9 cellular contexts compared by ENCODE assay signal in genomic region chr14:74619672-74620131, GRCh38. TPM values are rescaled to one million over a fixed set of nuclear protein-coding genes. Genes with fewer than 3 reads are reported as not detected.
A peak's percentile ranks its signal among the peaks of the same experiment; 100 is the strongest.
DNase-seq lines count a peak whose midpoint lies in the region; ATAC-seq and TF ChIP-seq lines count a peak whose summit lies in the region.
"Had no signal": no experiment of that assay in that cellular context is flagged by ENCODE, and none has a peak within 500 bp of the region (broad histone marks: within the 10 kb centered on the region; RNA-seq: fewer than 3 reads in every experiment).

No MANE protein-coding gene starts in this region.

- H3K9me3 ChIP-seq in mammary epithelial cell (replicated peaks; ENCODE audit: insufficient read depth, low read length) = no peaks in the 10 kb centered on the region
- H3K9me3 ChIP-seq in left lung = no peaks in the 10 kb centered on the region

- intact Hi-C loops in activated CD4-positive, alpha-beta memory T cell treated with anti-CD3 and anti-CD28 coated beads for 36 hours (cut with micrococcal nuclease) = loop anchor here (1.0 to 5.0 kb wide), 5 partner anchors 47 to 221 kb away; partner anchors contain the start of genes AREL1, FCF1, ISCA2 and NPC2
- intact Hi-C loops in mammary epithelial cell (cut with micrococcal nuclease) (loop anchor here (2.0 kb wide), 2 partner anchors 17 to 29 kb away; no protein-coding TSS in a partner anchor), left lung (cut with DNase I) (loop anchor here in 1 of 2 donors (10.0 kb wide), 2 partner anchors 115 to 185 kb away; no protein-coding TSS in a partner anchor)

- peaks cover 64% of the 10 kb centered on the region for H3K27me3 Mint-ChIP-seq in activated CD4-positive, alpha-beta memory T cell treated with anti-CD3 and anti-CD28 coated beads, Interleukin-2, amount 10 ng/mL, durations not matched to agents 7 days and 5 days
- peaks cover 1% of the 10 kb centered on the region for H3K27me3 Mint-ChIP-seq in activated CD4-positive, alpha-beta memory T cell treated with anti-CD3 and anti-CD28 coated beads for 36 hours
- H3K27me3 Mint-ChIP-seq in glutamatergic neuron (ENCODE audit: unreplicated experiment) = peaks cover 4% of the 10 kb centered on the region

- dilution Hi-C loops in mammary epithelial cell (cut with HindIII; ENCODE audit: low sequenced_read_pairs) = loop anchor here (5.0 kb wide), 2 partner anchors 43 to 47 kb away; no protein-coding TSS in a partner anchor

- H3K27me3 ChIP-seq in mammary epithelial cell (ENCODE audit: insufficient read depth, low read length) (no peaks in the 10 kb centered on the region), left lung (peaks cover 0 to 10% of the 10 kb centered on the region in 2 donors)

- DNase-seq in activated CD4-positive, alpha-beta memory T cell treated with anti-CD3 and anti-CD28 coated beads, Interleukin-2, amount 10 ng/mL, durations not matched to agents 7 days and 5 days = no peak
- no peak for DNase-seq in activated CD4-positive, alpha-beta memory T cell treated with anti-CD3 and anti-CD28 coated beads for 36 hours
- DNase-seq in mammary epithelial cell (peak; percentile 73), left lung (peak; percentile 67 to 70), ureter (ENCODE audit: low spot score) (peak; percentile 62), occipital lobe (lab: John Stamatoyannopoulos, UW) (no peak), glutamatergic neuron (no peak)

- TF ChIP-seq CTCF in mammary epithelial cell (conservative IDR thresholded peaks at IDR 0.05 in 1 of 2, IDR thresholded peaks at IDR 0.05 in 1 of 2; ENCODE audit: extremely low read depth in 1 of 2, insufficient read depth in 1 of 2, low read depth in 1 of 2, low read length in 2 of 2) = no peak
- TF ChIP-seq CTCF in left lung (IDR thresholded peaks at IDR 0.05) = no peak
- TF ChIP-seq CTCF in glutamatergic neuron (IDR thresholded peaks at IDR 0.05; ENCODE audit: partially characterized antibody, unreplicated experiment) = no peak

- no peak overlapping the region for H3K4me3 Mint-ChIP-seq in activated CD4-positive, alpha-beta memory T cell treated with anti-CD3 and anti-CD28 coated beads, Interleukin-2, amount 10 ng/mL, durations not matched to agents 7 days and 5 days
- no peak overlapping the region for H3K4me3 Mint-ChIP-seq in activated CD4-positive, alpha-beta memory T cell treated with anti-CD3 and anti-CD28 coated beads for 36 hours
- no peak overlapping the region for H3K4me3 Mint-ChIP-seq in glutamatergic neuron (ENCODE audit: unreplicated experiment)

- peaks cover 80% of the 10 kb centered on the region for H3K4me1 ChIP-seq in mammary epithelial cell (ENCODE audit: insufficient read depth, low read length)
- peaks cover 27 to 69% of the 10 kb centered on the region in 2 donors for H3K4me1 ChIP-seq in left lung

- H3K4me3 ChIP-seq in mammary epithelial cell (replicated peaks in 1 of 3; ENCODE audit: insufficient read depth in 1 of 3, low read depth in 2 of 3, low read length in 3 of 3) (no peak overlapping the region), left lung (no peak overlapping the region)

- H3K27ac ChIP-seq in mammary epithelial cell (ENCODE audit: insufficient read depth, low read depth, low read length) = peak overlapping the region; percentile 79
- H3K27ac ChIP-seq in left lung = peak overlapping the region; percentile 76 to 94
- H3K27ac ChIP-seq: C4-2B had no signal

- H4K20me1 ChIP-seq in mammary epithelial cell (ENCODE audit: insufficient read depth, low read length) = no peaks in the 10 kb centered on the region

- H3K27ac Mint-ChIP-seq in activated CD4-positive, alpha-beta memory T cell treated with anti-CD3 and anti-CD28 coated beads, Interleukin-2, amount 10 ng/mL, durations not matched to agents 7 days and 5 days = peak overlapping the region; percentile 2
- H3K27ac Mint-ChIP-seq in activated CD4-positive, alpha-beta memory T cell treated with anti-CD3 and anti-CD28 coated beads for 36 hours = no peak overlapping the region
- H3K27ac Mint-ChIP-seq in glutamatergic neuron (ENCODE audit: unreplicated experiment) = no peak overlapping the region

- WGBS in mammary epithelial cell (ENCODE audit: low coverage, missing lambda C conversion rate) = 0% methylated on average over 5 of the region's 6 CpGs

- no TSS peak for BruUV-seq in mammary epithelial cell (replicated peaks; lab: Mats Ljungman, UMichigan)

- no peak overlapping the region for H2AFZ ChIP-seq in mammary epithelial cell (ENCODE audit: low read depth, low read length)

- POLR2A ChIA-PET in activated CD4-positive, alpha-beta memory T cell treated with anti-CD3 and anti-CD28 coated beads, Interleukin-2, amount 10 ng/mL, durations not matched to agents 7 days and 5 days (lab: Charles Lee) = interaction anchor here (0.7 to 2.0 kb wide), 9 partner anchors 10 to 220 kb away, joined by 3 to 8 read pairs (median 4); partner anchors contain the start of genes AREL1 and YLPM1
- POLR2A ChIA-PET in activated CD4-positive, alpha-beta memory T cell treated with anti-CD3 and anti-CD28 coated beads for 36 hours (lab: Charles Lee) = no interaction called here

- ATAC-seq in left lung = peak; percentile 62
- no peak for ATAC-seq in GM19455 (IDR thresholded peaks at IDR 0.05; ENCODE audit: unreplicated experiment)

- peaks cover 62% of the 10 kb centered on the region for H3K4me1 Mint-ChIP-seq in activated CD4-positive, alpha-beta memory T cell treated with anti-CD3 and anti-CD28 coated beads, Interleukin-2, amount 10 ng/mL, durations not matched to agents 7 days and 5 days
- peaks cover 56% of the 10 kb centered on the region for H3K4me1 Mint-ChIP-seq in activated CD4-positive, alpha-beta memory T cell treated with anti-CD3 and anti-CD28 coated beads for 36 hours (ENCODE audit: low read depth)
- peaks cover 6% of the 10 kb centered on the region for H3K4me1 Mint-ChIP-seq in glutamatergic neuron (ENCODE audit: low read depth, unreplicated experiment)

- peaks cover 5% of the 10 kb centered on the region for H3K79me2 ChIP-seq in mammary epithelial cell (ENCODE audit: insufficient read depth, low read length)

- H3K36me3 Mint-ChIP-seq in activated CD4-positive, alpha-beta memory T cell treated with anti-CD3 and anti-CD28 coated beads, Interleukin-2, amount 10 ng/mL, durations not matched to agents 7 days and 5 days (ENCODE audit: low read depth) = peaks cover 2% of the 10 kb centered on the region
- no peaks in the 10 kb centered on the region for H3K36me3 Mint-ChIP-seq in activated CD4-positive, alpha-beta memory T cell treated with anti-CD3 and anti-CD28 coated beads for 36 hours
- H3K36me3 Mint-ChIP-seq in glutamatergic neuron (ENCODE audit: unreplicated experiment) = no peaks in the 10 kb centered on the region

- H3K4me2 ChIP-seq in mammary epithelial cell (ENCODE audit: insufficient read depth, low read depth, low read length) = peak overlapping the region; percentile 13

- no peaks in the 10 kb centered on the region for H3K36me3 ChIP-seq in mammary epithelial cell (ENCODE audit: insufficient read depth, low read length)
- no peaks in the 10 kb centered on the region for H3K36me3 ChIP-seq in left lung

- no peaks in the 10 kb centered on the region for H3K9me3 Mint-ChIP-seq in activated CD4-positive, alpha-beta memory T cell treated with anti-CD3 and anti-CD28 coated beads, Interleukin-2, amount 10 ng/mL, durations not matched to agents 7 days and 5 days
- H3K9me3 Mint-ChIP-seq in activated CD4-positive, alpha-beta memory T cell treated with anti-CD3 and anti-CD28 coated beads for 36 hours = no peaks in the 10 kb centered on the region
- peaks cover 4% of the 10 kb centered on the region for H3K9me3 Mint-ChIP-seq in glutamatergic neuron (ENCODE audit: unreplicated experiment)

- in situ Hi-C loops in mammary epithelial cell (cut with MboI; ENCODE audit: low sequenced_read_pairs in 2 of 2) = loop anchor here in 1 of 2 donors (25.0 kb wide), 1 partner anchor 168 kb away; no protein-coding TSS in a partner anchor

- CTCF ChIA-PET in activated CD4-positive, alpha-beta memory T cell treated with anti-CD3 and anti-CD28 coated beads, Interleukin-2, amount 10 ng/mL, durations not matched to agents 7 days and 5 days (lab: Charles Lee) = interaction anchor here (4.8 kb wide), 1 partner anchor 46 kb away, joined by 29 read pairs; no protein-coding TSS in a partner anchor
- CTCF ChIA-PET in activated CD4-positive, alpha-beta memory T cell treated with anti-CD3 and anti-CD28 coated beads for 36 hours (lab: Charles Lee) = interaction anchor here (3.2 to 5.2 kb wide), 2 partner anchors 9 to 10 kb away, joined by 44 to 57 read pairs; partner anchors contain the start of gene LTBP2
- CTCF ChIA-PET in mammary epithelial cell (lab: Charles Lee; ENCODE audit: low non-redundant PET) = no interaction called here

- no peak overlapping the region for H3K9ac ChIP-seq in mammary epithelial cell (ENCODE audit: insufficient read depth, low read length)

RNA-seq across cellular contexts. Expression of gene LTBP2, which starts 7.7 kb away (rescaled TPM):
- under 1 TPM; 0.28 to 0.40 TPM for total RNA-seq in activated CD4-positive, alpha-beta memory T cell treated with anti-CD3 and anti-CD28 coated beads, Interleukin-2, amount 10 ng/mL, durations not matched to agents 7 days and 5 days
- total RNA-seq in activated CD4-positive, alpha-beta memory T cell treated with anti-CD3 and anti-CD28 coated beads for 36 hours = under 1 TPM; 0.10 to 0.31 TPM
- 100 to 1,000 TPM; 104 to 322 TPM for total RNA-seq in mammary epithelial cell
- polyA plus RNA-seq in mammary epithelial cell = 56.3 TPM
- 131 TPM for polyA minus RNA-seq in mammary epithelial cell
- 100 to 1,000 TPM in 1 of 2 donors, 10 to 100 TPM in 1; 69.2 to 154 TPM for total RNA-seq in left lung
- total RNA-seq in ureter = 6.8 TPM
- total RNA-seq in occipital lobe = 0.94 TPM
- total RNA-seq in glutamatergic neuron (ENCODE audit: unreplicated experiment) = 1.2 TPM

Comparison
In these comparisons a context has a peak if more than half of its experiments do, and no peak if none do; other contexts are left out.
1. DNase-seq: peak in mammary epithelial cell (single experiment), left lung (2 of 2) and ureter (single experiment); none in activated CD4-positive, alpha-beta memory T cell treated with anti-CD3 and anti-CD28 coated beads, Interleukin-2, amount 10 ng/mL, durations not matched to agents 7 days and 5 days (single experiment), activated CD4-positive, alpha-beta memory T cell treated with anti-CD3 and anti-CD28 coated beads for 36 hours (single experiment), occipital lobe (single experiment) and glutamatergic neuron (single experiment).